Comparison of ENCODE assay signal across 1 cellular context in genomic region chr5:109653042-109653441, GRCh38.
TF ChIP-seq lines count a peak whose summit lies in the region.

No MANE protein-coding gene starts in this region.

TF ChIP-seq in GM23338, 12 proteins besides CTCF, POLR2A, EP300 and RAD21 (continued from another document):
- TF ChIP-seq ETS1 (IDR thresholded peaks at IDR 0.05) (no peak), NANOG (IDR thresholded peaks at IDR 0.05; ENCODE audit: borderline replicate concordance) (no peak), ZNF462 (CRISPR knock-in tag; IDR thresholded peaks at IDR 0.05) (no peak), REST (IDR thresholded peaks at IDR 0.05; ENCODE audit: unreplicated experiment) (no peak), ZNF114 (CRISPR knock-in tag; IDR thresholded peaks at IDR 0.05) (no peak), EZH2 (IDR thresholded peaks at IDR 0.05; ENCODE audit: low read depth, unreplicated experiment) (no peak), CREB1 (CRISPR knock-in tag; IDR thresholded peaks at IDR 0.05; ENCODE audit: low read depth) (no peak), EZH2phosphoT487 (IDR thresholded peaks at IDR 0.05; ENCODE audit: unreplicated experiment) (no peak), POLR2AphosphoS5 (IDR thresholded peaks at IDR 0.05; ENCODE audit: low read depth) (no peak), ZNF331 (CRISPR knock-in tag; IDR thresholded peaks at IDR 0.05; ENCODE audit: low read depth) (no peak)
TF ChIP-seq in GM23338: peak in this region for 0.
